24 cellular contexts compared by ENCODE assay signal in genomic region chr10:106830466-106830865, GRCh38.
"Had no signal": no experiment of that assay in that cellular context is flagged by ENCODE, and none has a peak within 500 bp of the region (broad histone marks: within the 10 kb centered on the region; RNA-seq: fewer than 3 reads in every experiment).

No MANE protein-coding gene starts in this region.

- H3K27me3 Mint-ChIP-seq: activated naive CD8-positive, alpha-beta T cell; activated T-helper 17 cell treated with anti-CD3 and anti-CD28 coated beads, Interleukin-2, amount 50 U/mL, for 72 hours; T-helper 17 cell had no signal

- H3K27ac Mint-ChIP-seq: activated CD4-positive, alpha-beta memory T cell treated with anti-CD3 and anti-CD28 coated beads, Interleukin-2, amount 10 ng/mL, durations not matched to agents 7 days and 5 days; activated naive CD4-positive, alpha-beta T cell treated with anti-CD3 and anti-CD28 coated beads for 36 hours; activated naive CD8-positive, alpha-beta T cell; activated T-helper 17 cell treated with anti-CD3 and anti-CD28 coated beads, Interleukin-2, amount 50 U/mL, for 72 hours; T-helper 17 cell had no signal

- H3K36me3 Mint-ChIP-seq: activated naive CD8-positive, alpha-beta T cell had no signal

- ATAC-seq: activated T-helper 17 cell treated with anti-CD3 and anti-CD28 coated beads, Interleukin-2, amount 50 U/mL, for 72 hours; K562; Panc1; T-helper 17 cell had no signal

- H3K4me1 Mint-ChIP-seq: activated CD4-positive, alpha-beta memory T cell treated with anti-CD3 and anti-CD28 coated beads, Interleukin-2, amount 10 ng/mL, durations not matched to agents 7 days and 5 days; activated T-helper 17 cell treated with anti-CD3 and anti-CD28 coated beads, Interleukin-2, amount 50 U/mL, for 72 hours; T-helper 17 cell had no signal

- H3K9me3 Mint-ChIP-seq: activated T-helper 17 cell treated with anti-CD3 and anti-CD28 coated beads, Interleukin-2, amount 50 U/mL, for 72 hours had no signal

- DNase-seq: activated CD4-positive, alpha-beta memory T cell treated with anti-CD3 and anti-CD28 coated beads, Interleukin-2, amount 10 ng/mL, durations not matched to agents 7 days and 5 days; activated CD4-positive, alpha-beta T cell treated with anti-CD3 and anti-CD28 coated beads, Interleukin-2, amount 50 U/mL, for 1 hour; activated CD4-positive, CD25-positive, alpha-beta regulatory T cell; activated gamma-delta T cell; activated naive CD4-positive, alpha-beta T cell treated with anti-CD3 and anti-CD28 coated beads for 36 hours; activated T-cell treated with anti-CD3 and anti-CD28 coated beads for 4 hours; activated T-cell treated with anti-CD3 and anti-CD28 coated beads, Interleukin-2, amount 50 U/mL, for 48 hours; brain microvascular endothelial cell; cerebellar nuclear complex; Karpas-422; NCI-H1105 treated with DMSO at 0.1 percent for 48 hours; NCI-H146; NCI-H1930; NCI-H2171; NCI-H226; NCI-H526; NCI-H774; SHP77 treated with DMSO at 0.1 percent for 48 hours; T-helper 17 cell; T-helper 9 cell had no signal

- H3K4me3 ChIP-seq: K562 had no signal

- H3K4me3 Mint-ChIP-seq: activated CD4-positive, alpha-beta memory T cell treated with anti-CD3 and anti-CD28 coated beads, Interleukin-2, amount 10 ng/mL, durations not matched to agents 7 days and 5 days; activated naive CD4-positive, alpha-beta T cell treated with anti-CD3 and anti-CD28 coated beads for 36 hours; activated naive CD8-positive, alpha-beta T cell; activated T-helper 17 cell treated with anti-CD3 and anti-CD28 coated beads, Interleukin-2, amount 50 U/mL, for 72 hours; T-helper 17 cell had no signal
